Comparison of ENCODE assay signal across 26 cellular contexts in the genomic region with DNA sequence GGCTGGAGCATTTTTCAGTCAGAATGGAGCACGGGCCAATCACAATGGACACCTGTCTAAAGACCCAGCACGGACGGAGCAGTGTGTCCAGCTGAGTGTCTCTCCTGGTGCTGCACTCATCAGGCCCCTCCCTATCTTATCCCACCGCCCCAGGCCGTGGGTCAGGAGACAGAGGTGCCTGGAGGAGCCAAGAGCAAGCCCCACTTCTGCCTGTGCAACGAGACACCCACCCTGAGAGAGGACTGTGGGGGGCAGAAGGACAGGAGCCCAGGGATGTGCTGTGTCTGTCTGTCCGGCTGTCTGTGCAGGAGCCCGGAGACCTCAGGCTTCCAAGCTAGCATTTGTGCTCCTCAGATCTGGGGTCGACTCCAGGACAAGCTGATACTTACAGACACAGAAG.
"Had no signal": no experiment of that assay in that cellular context is flagged by ENCODE, and none has a peak within 500 bp of the region (broad histone marks: within the 10 kb centered on the region; RNA-seq: fewer than 3 reads in every experiment).

No MANE protein-coding gene starts in this region.

- H3K27me3 Mint-ChIP-seq: activated naive CD8-positive, alpha-beta T cell treated with anti-CD3 and anti-CD28 coated beads, Interleukin-2, amount 10 ng/mL, durations not matched to agents 7 days and 5 days had no signal

- H3K4me1 Mint-ChIP-seq: activated CD4-positive, alpha-beta T cell treated with anti-CD3 and anti-CD28 coated beads, Interleukin-2, amount 10 ng/mL, durations not matched to agents 7 days and 5 days; activated naive CD4-positive, alpha-beta T cell treated with anti-CD3 and anti-CD28 coated beads, Interleukin-2, amount 10 ng/mL, durations not matched to agents 7 days and 5 days; activated naive CD8-positive, alpha-beta T cell treated with anti-CD3 and anti-CD28 coated beads, Interleukin-2, amount 10 ng/mL, durations not matched to agents 7 days and 5 days; central memory CD8-positive, alpha-beta T cell; nephron had no signal

- H3K36me3 Mint-ChIP-seq: activated naive CD4-positive, alpha-beta T cell treated with anti-CD3 and anti-CD28 coated beads, Interleukin-2, amount 10 ng/mL, durations not matched to agents 7 days and 5 days; activated naive CD8-positive, alpha-beta T cell treated with anti-CD3 and anti-CD28 coated beads, Interleukin-2, amount 10 ng/mL, durations not matched to agents 7 days and 5 days; WTC11 had no signal

- H3K9me3 Mint-ChIP-seq: activated CD4-positive, alpha-beta memory T cell treated with anti-CD3 and anti-CD28 coated beads, Interleukin-2, amount 10 ng/mL, durations not matched to agents 7 days and 5 days; activated CD4-positive, alpha-beta T cell treated with anti-CD3 and anti-CD28 coated beads, Interleukin-2, amount 10 ng/mL, durations not matched to agents 7 days and 5 days; activated naive CD4-positive, alpha-beta T cell treated with anti-CD3 and anti-CD28 coated beads, Interleukin-2, amount 10 ng/mL, durations not matched to agents 7 days and 5 days; activated naive CD8-positive, alpha-beta T cell treated with anti-CD3 and anti-CD28 coated beads, Interleukin-2, amount 10 ng/mL, durations not matched to agents 7 days and 5 days; activated T-cell treated with anti-CD3 and anti-CD28 coated beads, Interleukin-2, amount 50 U/mL, for 24 hours; central memory CD8-positive, alpha-beta T cell; dendritic cell treated with granulocyte-macrophage colony-stimulating factor and Interleukin-4, amounts not matched to agents 40 ng/mL and 50 ng/mL, for 4 days; nephron; stimulated activated naive CD8-positive, alpha-beta T cell treated with anti-CD3 and anti-CD28 coated beads, Interleukin-15, Interleukin-2, amounts not matched to agents 100 ng/mL and 50 ng/mL, for 24 hours; T-helper 1 cell treated with Interleukin-12 subunit alpha and Interleukin-12 subunit beta and Interleukin-4 antibody, amounts not matched to agents 30 μg/mL and 1 μg/mL, for 36 hours had no signal

- DNase-seq: activated CD4-positive, alpha-beta memory T cell treated with anti-CD3 and anti-CD28 coated beads, Interleukin-2, amount 10 ng/mL, durations not matched to agents 7 days and 5 days; activated CD4-positive, alpha-beta T cell treated with anti-CD3 and anti-CD28 coated beads for 1 hour; activated CD4-positive, alpha-beta T cell treated with anti-CD3 and anti-CD28 coated beads, Interleukin-2, amount 10 ng/mL, durations not matched to agents 7 days and 5 days; activated CD8-positive, alpha-beta memory T cell treated with anti-CD3 and anti-CD28 coated beads, Interleukin-2, amount 50 U/mL, for 48 hours; activated gamma-delta T cell; activated naive CD4-positive, alpha-beta T cell treated with anti-CD3 and anti-CD28 coated beads, Interleukin-2, amount 10 ng/mL, durations not matched to agents 7 days and 5 days; activated naive CD8-positive, alpha-beta T cell treated with anti-CD3 and anti-CD28 coated beads, Interleukin-2, amount 10 ng/mL, durations not matched to agents 7 days and 5 days; activated T-cell treated with anti-CD3 and anti-CD28 coated beads, Interleukin-2, amount 50 U/mL, for 24 hours; foreskin keratinocyte; heart right ventricle; left ventricle myocardium inferior; retina; stimulated activated CD4-positive, alpha-beta T cell treated with anti-CD3 and anti-CD28 coated beads, Interleukin-12 subunit alpha, Interleukin-12 subunit beta, amount 100 ng/mL, for 4 hours; stimulated activated CD4-positive, alpha-beta T cell treated with anti-CD3 and anti-CD28 coated beads, Interleukin-4, amount 100 ng/mL, for 1 hour; T1000; upper lobe of left lung had no signal

- H3K4me3 Mint-ChIP-seq: activated CD4-positive, alpha-beta memory T cell treated with anti-CD3 and anti-CD28 coated beads, Interleukin-2, amount 10 ng/mL, durations not matched to agents 7 days and 5 days; activated CD4-positive, alpha-beta T cell treated with anti-CD3 and anti-CD28 coated beads, Interleukin-2, amount 10 ng/mL, durations not matched to agents 7 days and 5 days; activated naive CD4-positive, alpha-beta T cell treated with anti-CD3 and anti-CD28 coated beads, Interleukin-2, amount 10 ng/mL, durations not matched to agents 7 days and 5 days; activated naive CD8-positive, alpha-beta T cell treated with anti-CD3 and anti-CD28 coated beads, Interleukin-2, amount 10 ng/mL, durations not matched to agents 7 days and 5 days; activated T-cell treated with anti-CD3 and anti-CD28 coated beads, Interleukin-2, amount 50 U/mL, for 24 hours; central memory CD8-positive, alpha-beta T cell; dendritic cell treated with granulocyte-macrophage colony-stimulating factor and Interleukin-4, amounts not matched to agents 40 ng/mL and 50 ng/mL, for 4 days; nephron; stimulated activated naive CD8-positive, alpha-beta T cell treated with anti-CD3 and anti-CD28 coated beads, Interleukin-15, Interleukin-2, amounts not matched to agents 100 ng/mL and 50 ng/mL, for 24 hours; T-helper 1 cell treated with Interleukin-12 subunit alpha and Interleukin-12 subunit beta and Interleukin-4 antibody, amounts not matched to agents 30 μg/mL and 1 μg/mL, for 36 hours; WTC11 had no signal

- ATAC-seq: foreskin keratinocyte, heart right ventricle, sciatic nerve had no signal

- H3K27ac ChIP-seq: esophagus muscularis mucosa, foreskin keratinocyte, heart right ventricle, left ventricle myocardium inferior, prostate gland, skin epidermis, upper lobe of left lung had no signal

- H3K27ac Mint-ChIP-seq: activated CD4-positive, alpha-beta memory T cell treated with anti-CD3 and anti-CD28 coated beads, Interleukin-2, amount 10 ng/mL, durations not matched to agents 7 days and 5 days; activated CD4-positive, alpha-beta T cell treated with anti-CD3 and anti-CD28 coated beads, Interleukin-2, amount 10 ng/mL, durations not matched to agents 7 days and 5 days; activated naive CD4-positive, alpha-beta T cell treated with anti-CD3 and anti-CD28 coated beads, Interleukin-2, amount 10 ng/mL, durations not matched to agents 7 days and 5 days; activated naive CD8-positive, alpha-beta T cell treated with anti-CD3 and anti-CD28 coated beads, Interleukin-2, amount 10 ng/mL, durations not matched to agents 7 days and 5 days; activated T-cell treated with anti-CD3 and anti-CD28 coated beads, Interleukin-2, amount 50 U/mL, for 24 hours; dendritic cell treated with granulocyte-macrophage colony-stimulating factor and Interleukin-4, amounts not matched to agents 40 ng/mL and 50 ng/mL, for 4 days; nephron; stimulated activated naive CD8-positive, alpha-beta T cell treated with anti-CD3 and anti-CD28 coated beads, Interleukin-15, Interleukin-2, amounts not matched to agents 100 ng/mL and 50 ng/mL, for 24 hours; T-helper 1 cell treated with Interleukin-12 subunit alpha and Interleukin-12 subunit beta and Interleukin-4 antibody, amounts not matched to agents 30 μg/mL and 1 μg/mL, for 36 hours; WTC11 had no signal
